Comparison of ENCODE assay signal across 36 cellular contexts in genomic region chr3:176948123-176948522, GRCh38.
"Had no signal": no experiment of that assay in that cellular context is flagged by ENCODE, and none has a peak within 500 bp of the region (broad histone marks: within the 10 kb centered on the region; RNA-seq: fewer than 3 reads in every experiment).

No MANE protein-coding gene starts in this region.

- H3K4me3 Mint-ChIP-seq: activated CD4-positive, alpha-beta memory T cell treated with anti-CD3 and anti-CD28 coated beads, Interleukin-2, amount 10 ng/mL, durations not matched to agents 7 days and 5 days; activated CD8-positive, alpha-beta memory T cell treated with anti-CD3 and anti-CD28 coated beads, Interleukin-2, amount 10 ng/mL, durations not matched to agents 7 days and 5 days; activated naive CD4-positive, alpha-beta T cell treated with anti-CD3 and anti-CD28 coated beads, Interleukin-2, amount 50 U/mL, for 24 hours; activated naive CD8-positive, alpha-beta T cell treated with anti-CD3 and anti-CD28 coated beads, Interleukin-2, amount 10 ng/mL, durations not matched to agents 7 days and 5 days had no signal

- ATAC-seq: activated CD8-positive, alpha-beta memory T cell treated with anti-CD3 and anti-CD28 coated beads, Interleukin-2, amount 10 ng/mL, durations not matched to agents 7 days and 5 days; body of pancreas; PC-3 had no signal

- H3K36me3 ChIP-seq: ascending aorta, Peyer's patch, SJSA1, WERI-Rb-1 had no signal

- H3K27me3 ChIP-seq: ascending aorta, body of pancreas, Peyer's patch, SJSA1 had no signal

- H3K36me3 Mint-ChIP-seq: activated CD8-positive, alpha-beta memory T cell treated with anti-CD3 and anti-CD28 coated beads, Interleukin-2, amount 10 ng/mL, durations not matched to agents 7 days and 5 days; activated naive CD4-positive, alpha-beta T cell treated with anti-CD3 and anti-CD28 coated beads, Interleukin-2, amount 50 U/mL, for 24 hours; activated naive CD8-positive, alpha-beta T cell treated with anti-CD3 and anti-CD28 coated beads, Interleukin-2, amount 10 ng/mL, durations not matched to agents 7 days and 5 days had no signal

- H3K9me3 ChIP-seq: ascending aorta, body of pancreas, Peyer's patch, SJSA1 had no signal

- H3K27ac Mint-ChIP-seq: activated CD4-positive, alpha-beta memory T cell treated with anti-CD3 and anti-CD28 coated beads, Interleukin-2, amount 10 ng/mL, durations not matched to agents 7 days and 5 days; activated CD8-positive, alpha-beta memory T cell treated with anti-CD3 and anti-CD28 coated beads, Interleukin-2, amount 10 ng/mL, durations not matched to agents 7 days and 5 days; activated naive CD4-positive, alpha-beta T cell treated with anti-CD3 and anti-CD28 coated beads, Interleukin-2, amount 50 U/mL, for 24 hours; activated naive CD8-positive, alpha-beta T cell treated with anti-CD3 and anti-CD28 coated beads, Interleukin-2, amount 10 ng/mL, durations not matched to agents 7 days and 5 days; activated T-helper 2 cell treated with anti-CD3 and anti-CD28 coated beads, Interferon-gamma antibody, Interleukin-2, Interleukin-4, amounts not matched to agents 10 μg/mL and 5 μg/mL and 100 μg/mL, durations not matched to agents 14 hours and 24 hours and 36 hours had no signal

- DNase-seq: activated CD4-positive, alpha-beta memory T cell treated with anti-CD3 and anti-CD28 coated beads, Interleukin-2, amount 10 ng/mL, durations not matched to agents 7 days and 5 days; activated CD4-positive, alpha-beta T cell treated with anti-CD3 and anti-CD28 coated beads for 1 hour; activated CD4-positive, alpha-beta T cell treated with anti-CD3 and anti-CD28 coated beads for 48 hours; activated CD4-positive, CD25-positive, alpha-beta regulatory T cell; activated CD8-positive, alpha-beta memory T cell treated with anti-CD3 and anti-CD28 coated beads for 24 hours; activated CD8-positive, alpha-beta memory T cell treated with anti-CD3 and anti-CD28 coated beads, Interleukin-2, amount 10 ng/mL, durations not matched to agents 7 days and 5 days; activated CD8-positive, alpha-beta memory T cell treated with anti-CD3 and anti-CD28 coated beads, Interleukin-2, amount 50 U/mL, for 48 hours; activated gamma-delta T cell; activated naive CD4-positive, alpha-beta T cell treated with Interleukin-2 at 50 U/mL for 16 hours; activated naive CD8-positive, alpha-beta T cell treated with anti-CD3 and anti-CD28 coated beads, Interleukin-2, amount 10 ng/mL, durations not matched to agents 7 days and 5 days; amygdala; body of pancreas; caudate nucleus; NCI-H1105 treated with DMSO at 0.1 percent for 48 hours; NCI-H1436; NCI-H1694; NCI-H2029; NCI-H2227 treated with DMSO at 0.1 percent for 48 hours; NCI-H446; NCI-H524; PC-3; Peyer's patch; RPMI8226; SHP77 treated with DMSO at 0.1 percent for 48 hours; SW 1271; T-helper 1 cell; T-helper 2 cell; T-helper 9 cell; WERI-Rb-1 had no signal

- H3K27ac ChIP-seq: ascending aorta, body of pancreas, KMS-11, Peyer's patch, SJSA1, WERI-Rb-1 had no signal

- H3K4me1 Mint-ChIP-seq: activated CD4-positive, alpha-beta memory T cell treated with anti-CD3 and anti-CD28 coated beads, Interleukin-2, amount 10 ng/mL, durations not matched to agents 7 days and 5 days; activated CD8-positive, alpha-beta memory T cell treated with anti-CD3 and anti-CD28 coated beads, Interleukin-2, amount 10 ng/mL, durations not matched to agents 7 days and 5 days; activated naive CD4-positive, alpha-beta T cell treated with anti-CD3 and anti-CD28 coated beads, Interleukin-2, amount 50 U/mL, for 24 hours; activated naive CD8-positive, alpha-beta T cell treated with anti-CD3 and anti-CD28 coated beads, Interleukin-2, amount 10 ng/mL, durations not matched to agents 7 days and 5 days had no signal

- H3K9ac ChIP-seq: KMS-11 had no signal

- H3K4me2 ChIP-seq: KMS-11 had no signal

- H3K9me3 Mint-ChIP-seq: activated CD4-positive, alpha-beta memory T cell treated with anti-CD3 and anti-CD28 coated beads, Interleukin-2, amount 10 ng/mL, durations not matched to agents 7 days and 5 days; activated naive CD4-positive, alpha-beta T cell treated with anti-CD3 and anti-CD28 coated beads, Interleukin-2, amount 50 U/mL, for 24 hours; activated naive CD8-positive, alpha-beta T cell treated with anti-CD3 and anti-CD28 coated beads, Interleukin-2, amount 10 ng/mL, durations not matched to agents 7 days and 5 days; activated T-helper 2 cell treated with anti-CD3 and anti-CD28 coated beads, Interferon-gamma antibody, Interleukin-2, Interleukin-4, amounts not matched to agents 10 μg/mL and 5 μg/mL and 100 μg/mL, durations not matched to agents 14 hours and 24 hours and 36 hours had no signal

- FAIRE-seq: bronchial epithelial cell, colon had no signal

- H3K4me1 ChIP-seq: body of pancreas, Peyer's patch had no signal

- H3K4me3 ChIP-seq: ascending aorta, body of pancreas, Peyer's patch, SJSA1 had no signal

- H3K27me3 Mint-ChIP-seq: activated CD8-positive, alpha-beta memory T cell treated with anti-CD3 and anti-CD28 coated beads, Interleukin-2, amount 10 ng/mL, durations not matched to agents 7 days and 5 days; activated naive CD4-positive, alpha-beta T cell treated with anti-CD3 and anti-CD28 coated beads, Interleukin-2, amount 50 U/mL, for 24 hours had no signal
